ENCODE assay signal across 8 cellular contexts in the genomic region with DNA sequence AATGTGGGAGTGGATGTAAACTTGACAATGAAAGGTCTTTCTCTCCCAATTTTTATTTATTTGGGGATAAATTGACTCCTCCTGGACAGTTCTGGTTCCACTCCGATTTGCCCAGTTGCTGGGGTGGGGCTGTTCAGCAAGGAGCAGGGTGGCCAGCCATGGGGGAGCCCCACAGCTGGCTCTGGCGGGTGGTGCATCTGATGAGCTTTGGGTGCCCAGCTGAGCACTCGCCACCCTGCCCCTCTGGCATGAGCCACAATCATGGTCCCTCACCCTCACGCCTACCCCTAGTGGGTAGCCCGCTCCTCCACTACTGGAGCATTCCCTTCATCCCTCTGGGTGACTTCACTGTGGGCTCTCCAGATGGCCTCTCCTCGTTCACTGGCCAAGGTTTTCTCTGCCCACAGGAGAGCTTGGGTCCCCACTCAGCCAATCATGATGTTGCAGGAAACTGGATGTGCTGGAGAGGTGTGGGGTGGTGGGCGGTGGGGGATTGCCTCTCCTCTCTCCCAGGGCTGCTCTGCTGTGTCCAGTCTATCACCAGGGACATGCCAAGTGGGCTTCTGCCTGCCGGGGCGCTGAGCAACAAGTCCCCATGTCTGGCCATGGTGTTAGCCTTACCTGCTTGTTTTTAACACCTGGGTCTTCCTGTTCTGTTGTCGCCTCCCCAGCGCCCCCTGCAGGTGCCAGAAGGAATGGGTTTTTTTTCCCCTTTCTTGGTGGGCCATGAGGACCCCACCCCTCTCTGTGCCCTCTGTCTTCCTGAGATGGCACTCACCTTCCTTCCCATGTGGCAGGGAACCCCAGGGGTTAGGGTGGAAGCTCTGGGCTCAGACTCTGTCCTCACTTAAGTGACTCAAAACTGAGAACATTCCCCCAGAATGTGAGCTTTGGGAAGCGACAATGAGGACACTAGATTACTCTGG. TPM values are rescaled to one million over a fixed set of nuclear protein-coding genes. Genes with fewer than 3 reads are reported as not detected.
DNase-seq lines count a peak whose midpoint lies in the region; ATAC-seq and TF ChIP-seq lines count a peak whose summit lies in the region.

No MANE protein-coding gene starts in this region.

- POLR2A ChIA-PET in SK-N-SH (lab: Yijun Ruan, JAX): no interaction called here

- TF ChIP-seq EP300 in SK-N-SH (IDR thresholded peaks at IDR 0.05; ENCODE audit: borderline replicate concordance in 1 of 2, low read depth in 1 of 2, low read length in 1 of 2): no peak
- TF ChIP-seq EP300 in suprapubic skin (IDR thresholded peaks at IDR 0.05): no peak

- H3K27me3 ChIP-seq in SK-N-SH (ENCODE audit: insufficient read depth): peaks cover 9% of the 10 kb centered on the region; the same call in 1 of the 2 replicates
- H3K27me3 ChIP-seq in suprapubic skin: peaks cover 4% of the 10 kb centered on the region

- H3K36me3 ChIP-seq in SK-N-SH (replicated peaks in 1 of 2; ENCODE audit: control insufficient read depth in 1 of 2, insufficient read depth in 2 of 2, low read length in 1 of 2): no peaks in the 10 kb centered on the region
- H3K36me3 ChIP-seq in suprapubic skin: no peaks in the 10 kb centered on the region

- H3K27ac ChIP-seq in SK-N-SH (ENCODE audit: low read depth in 2 of 2, low read length in 1 of 2): no peak overlapping the region
- no peak overlapping the region for H3K27ac ChIP-seq in suprapubic skin

- peaks cover 8% of the 10 kb centered on the region for H3F3A ChIP-seq in SK-N-SH (replicated peaks; ENCODE audit: insufficient read depth)

- H3K79me2 ChIP-seq in SK-N-SH (ENCODE audit: insufficient read depth): no peaks in the 10 kb centered on the region

- WGBS in SK-N-SH (ENCODE audit: low lambda C conversion rate): 34% methylated on average over 10 of the region's 12 CpGs
- WGBS in suprapubic skin: 70% methylated on average over 11 of the region's 12 CpGs

- H3K4me2 ChIP-seq in SK-N-SH: no peak overlapping the region

- no peak for ATAC-seq in SK-N-SH treated with all-trans-retinoic acid at 6 μM for 48 hours
- no peak for ATAC-seq in HG02938 (IDR thresholded peaks at IDR 0.05; ENCODE audit: unreplicated experiment)

- TF ChIP-seq CTCF in SK-N-SH (IDR thresholded peaks at IDR 0.05) (peak; percentile 80), suprapubic skin (IDR thresholded peaks at IDR 0.05) (peak; percentile 2 to 67)

- no peaks in the 10 kb centered on the region for H3K9me2 ChIP-seq in SK-N-SH

- CTCF ChIA-PET in SK-N-SH (lab: Yijun Ruan, JAX): interaction anchor here (0.6 to 4.2 kb wide), 23 partner anchors 9 to 204 kb away, joined by 3 to 24 read pairs (median 4); no protein-coding TSS in a partner anchor

- H4K20me1 ChIP-seq in SK-N-SH (ENCODE audit: insufficient read depth): no peaks in the 10 kb centered on the region

- DNase-seq in SK-N-SH: no peak
- peak; percentile 44 for DNase-seq in activated CD4-positive, alpha-beta T cell treated with anti-CD3 and anti-CD28 coated beads for 48 hours
- DNase-seq in germinal center (ENCODE audit: low spot score): peak; percentile 34
- peak in 1 of 2 donors; percentile 71 for DNase-seq in suprapubic skin (ENCODE audit: low spot score in 2 of 2)
- no peak for DNase-seq in DMS153 (lab: John Stamatoyannopoulos, UW)
- no peak for DNase-seq in NOMO-1 treated with DMSO at 0.1 percent for 48 hours (lab: John Stamatoyannopoulos, UW; ENCODE audit: unreplicated experiment)

- TF ChIP-seq RAD21 in SK-N-SH (IDR thresholded peaks at IDR 0.05; ENCODE audit: low read length): no peak

- H3K9me3 ChIP-seq in SK-N-SH: no peaks in the 10 kb centered on the region
- no peaks in the 10 kb centered on the region for H3K9me3 ChIP-seq in suprapubic skin

- no peak overlapping the region for H3K9ac ChIP-seq in SK-N-SH

- peaks cover 0 to 10% of the 10 kb centered on the region in 2 experiments; a peak in 1 of 4 replicates for H3K4me1 ChIP-seq in SK-N-SH (ENCODE audit: control insufficient read depth in 1 of 2, insufficient read depth in 2 of 2, low read depth in 1 of 2, low read length in 1 of 2)
- peaks cover 17% of the 10 kb centered on the region for H3K4me1 ChIP-seq in suprapubic skin

- H3K4me3 ChIP-seq in SK-N-SH (ENCODE audit: low read depth in 2 of 2, low read length in 1 of 2) (peak overlapping the region in 1 of 2 experiments; percentile 39; a peak in 1 of 4 replicates), suprapubic skin (no peak overlapping the region)

- H2AFZ ChIP-seq in SK-N-SH (ENCODE audit: low read depth): no peak overlapping the region

- TF ChIP-seq POLR2A in suprapubic skin (IDR thresholded peaks at IDR 0.05): no peak

TF ChIP-seq in SK-N-SH, 30 proteins besides CTCF, POLR2A, EP300 and RAD21 (continues in another document):
- TF ChIP-seq RFX5 (IDR thresholded peaks at IDR 0.05; ENCODE audit: low read length): no peak
- no peak for TF ChIP-seq TAF1 (IDR thresholded peaks at IDR 0.05; ENCODE audit: borderline replicate concordance, low read depth, low read length)
- no peak for TF ChIP-seq EZH2phosphoT487 (IDR thresholded peaks at IDR 0.05; ENCODE audit: borderline replicate concordance, low read depth)
- no peak for TF ChIP-seq NFIC (IDR thresholded peaks at IDR 0.05; ENCODE audit: borderline replicate concordance)
- no peak for TF ChIP-seq MXI1 (IDR thresholded peaks at IDR 0.05; ENCODE audit: low read depth, low read length)
- TF ChIP-seq YY1 (IDR thresholded peaks at IDR 0.05; ENCODE audit: low read depth): no peak
- no peak for TF ChIP-seq SIN3A (IDR thresholded peaks at IDR 0.05; ENCODE audit: borderline replicate concordance, low read depth, low read length)
- no peak for TF ChIP-seq NRF1 (IDR thresholded peaks at IDR 0.05; ENCODE audit: low read depth, low read length)
- TF ChIP-seq, protein P1, sequence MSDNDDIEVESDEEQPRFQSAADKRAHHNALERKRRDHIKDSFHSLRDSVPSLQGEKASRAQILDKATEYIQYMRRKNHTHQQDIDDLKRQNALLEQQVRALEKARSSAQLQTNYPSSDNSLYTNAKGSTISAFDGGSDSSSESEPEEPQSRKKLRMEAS (IDR thresholded peaks at IDR 0.05; ENCODE audit: low read depth): no peak

TF ChIP-seq in SK-N-SH treated with all-trans-retinoic acid at 6 μM for 48 hours, 23 proteins besides CTCF, POLR2A, EP300 and RAD21 (continues in another document):
- TF ChIP-seq, protein P2, sequence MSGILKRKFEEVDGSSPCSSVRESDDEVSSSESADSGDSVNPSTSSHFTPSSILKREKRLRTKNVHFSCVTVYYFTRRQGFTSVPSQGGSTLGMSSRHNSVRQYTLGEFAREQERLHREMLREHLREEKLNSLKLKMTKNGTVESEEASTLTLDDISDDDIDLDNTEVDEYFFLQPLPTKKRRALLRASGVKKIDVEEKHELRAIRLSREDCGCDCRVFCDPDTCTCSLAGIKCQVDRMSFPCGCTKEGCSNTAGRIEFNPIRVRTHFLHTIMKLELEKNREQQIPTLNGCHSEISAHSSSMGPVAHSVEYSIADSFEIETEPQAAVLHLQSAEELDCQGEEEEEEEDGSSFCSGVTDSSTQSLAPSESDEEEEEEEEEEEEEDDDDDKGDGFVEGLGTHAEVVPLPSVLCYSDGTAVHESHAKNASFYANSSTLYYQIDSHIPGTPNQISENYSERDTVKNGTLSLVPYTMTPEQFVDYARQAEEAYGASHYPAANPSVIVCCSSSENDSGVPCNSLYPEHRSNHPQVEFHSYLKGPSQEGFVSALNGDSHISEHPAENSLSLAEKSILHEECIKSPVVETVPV (CRISPR knock-in tag; IDR thresholded peaks at IDR 0.05): no peak
- TF ChIP-seq, protein P3, sequence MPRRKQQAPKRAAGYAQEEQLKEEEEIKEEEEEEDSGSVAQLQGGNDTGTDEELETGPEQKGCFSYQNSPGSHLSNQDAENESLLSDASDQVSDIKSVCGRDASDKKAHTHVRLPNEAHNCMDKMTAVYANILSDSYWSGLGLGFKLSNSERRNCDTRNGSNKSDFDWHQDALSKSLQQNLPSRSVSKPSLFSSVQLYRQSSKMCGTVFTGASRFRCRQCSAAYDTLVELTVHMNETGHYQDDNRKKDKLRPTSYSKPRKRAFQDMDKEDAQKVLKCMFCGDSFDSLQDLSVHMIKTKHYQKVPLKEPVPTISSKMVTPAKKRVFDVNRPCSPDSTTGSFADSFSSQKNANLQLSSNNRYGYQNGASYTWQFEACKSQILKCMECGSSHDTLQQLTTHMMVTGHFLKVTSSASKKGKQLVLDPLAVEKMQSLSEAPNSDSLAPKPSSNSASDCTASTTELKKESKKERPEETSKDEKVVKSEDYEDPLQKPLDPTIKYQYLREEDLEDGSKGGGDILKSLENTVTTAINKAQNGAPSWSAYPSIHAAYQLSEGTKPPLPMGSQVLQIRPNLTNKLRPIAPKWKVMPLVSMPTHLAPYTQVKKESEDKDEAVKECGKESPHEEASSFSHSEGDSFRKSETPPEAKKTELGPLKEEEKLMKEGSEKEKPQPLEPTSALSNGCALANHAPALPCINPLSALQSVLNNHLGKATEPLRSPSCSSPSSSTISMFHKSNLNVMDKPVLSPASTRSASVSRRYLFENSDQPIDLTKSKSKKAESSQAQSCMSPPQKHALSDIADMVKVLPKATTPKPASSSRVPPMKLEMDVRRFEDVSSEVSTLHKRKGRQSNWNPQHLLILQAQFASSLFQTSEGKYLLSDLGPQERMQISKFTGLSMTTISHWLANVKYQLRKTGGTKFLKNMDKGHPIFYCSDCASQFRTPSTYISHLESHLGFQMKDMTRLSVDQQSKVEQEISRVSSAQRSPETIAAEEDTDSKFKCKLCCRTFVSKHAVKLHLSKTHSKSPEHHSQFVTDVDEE (CRISPR knock-in tag; IDR thresholded peaks at IDR 0.05): no peak
- no peak for TF ChIP-seq RARB (CRISPR knock-in tag; IDR thresholded peaks at IDR 0.05)
- TF ChIP-seq SNAI2 (CRISPR knock-in tag; IDR thresholded peaks at IDR 0.05): no peak
- no peak for TF ChIP-seq ZC3H10 (CRISPR knock-in tag; IDR thresholded peaks at IDR 0.05)
- no peak for TF ChIP-seq BACH2 (CRISPR knock-in tag; IDR thresholded peaks at IDR 0.05; ENCODE audit: borderline replicate concordance)

RNA-seq across cellular contexts. Expression of a gene that starts 3.4 kb away (rescaled TPM):
- 0.18 and 0.30 TPM in 2 replicates for polyA plus RNA-seq in SK-N-SH (2012; rRNA removed)
- polyA plus RNA-seq in SK-N-SH (2012; cell fraction: cytosol; rRNA removed): 0.21 and 0.26 TPM in 2 replicates
- 1.1 and 1.4 TPM in 2 replicates for polyA plus RNA-seq in SK-N-SH (2012; cell fraction: nucleus; rRNA removed)
- total RNA-seq in suprapubic skin: 1 to 10 TPM in 2 of 4 donors, under 1 TPM in 1, not detected in 1; 0.47 to 2.0 (median 1.0) TPM

RNA-seq across cellular contexts. Expression of a gene that starts 42.6 kb away (rescaled TPM):
- polyA plus RNA-seq in SK-N-SH (2012; rRNA removed): 0.02 TPM in 2 replicates
- 0.01 and 0.03 TPM in 2 replicates for polyA plus RNA-seq in SK-N-SH (2012; cell fraction: cytosol; rRNA removed)
- polyA plus RNA-seq in SK-N-SH (2012; cell fraction: nucleus; rRNA removed): 0.01 and 0.05 TPM in 2 replicates
- total RNA-seq in suprapubic skin: 1 to 10 TPM in 1 of 4 donors, under 1 TPM in 3; 0.13 to 4.7 (median 0.56) TPM

Comparison
In these comparisons a context has a peak if more than half of its experiments do, and no peak if none do; other contexts are left out.
1. DNase-seq: peak in activated CD4-positive, alpha-beta T cell treated with anti-CD3 and anti-CD28 coated beads for 48 hours (single experiment) and germinal center (single experiment); none in SK-N-SH (single experiment), DMS153 (single experiment) and NOMO-1 treated with DMSO at 0.1 percent for 48 hours (single experiment).